Comparison of ENCODE assay signal across 11 cellular contexts in genomic region chr2:132416996-132417395, GRCh38. TPM values are rescaled to one million over a fixed set of nuclear protein-coding genes. Genes with fewer than 3 reads are reported as not detected.
DNase-seq lines count a peak whose midpoint lies in the region; ATAC-seq and TF ChIP-seq lines count a peak whose summit lies in the region.
"Had no signal": no experiment of that assay in that cellular context is flagged by ENCODE, and none has a peak within 500 bp of the region (broad histone marks: within the 10 kb centered on the region; RNA-seq: fewer than 3 reads in every experiment).

No MANE protein-coding gene starts in this region.

- no peaks in the 10 kb centered on the region for H3K9me3 ChIP-seq in hepatocyte (ENCODE audit: low read depth)
- H3K9me3 ChIP-seq in skeletal muscle satellite cell (replicated peaks; ENCODE audit: low read length) = no peaks in the 10 kb centered on the region

- TF ChIP-seq CTCF in WTC11 (IDR thresholded peaks at IDR 0.05) (no peak), hepatocyte (IDR thresholded peaks at IDR 0.05; ENCODE audit: poor library complexity) (no peak)

- H3K9ac ChIP-seq in skeletal muscle satellite cell (ENCODE audit: low read depth, low read length) = peak overlapping the region; percentile 47

- no peaks in the 10 kb centered on the region for H3K9me2 ChIP-seq in hepatocyte (replicated peaks; ENCODE audit: insufficient read depth)

- H3K36me3 ChIP-seq in H7 (replicated peaks; ENCODE audit: control insufficient read depth, insufficient read depth, low read length) (no peaks in the 10 kb centered on the region), hepatocyte (replicated peaks; ENCODE audit: insufficient read depth, low read depth) (no peaks in the 10 kb centered on the region), skeletal muscle satellite cell (ENCODE audit: insufficient read depth, low read length) (no peaks in the 10 kb centered on the region)

- no peaks in the 10 kb centered on the region for H3K36me3 Mint-ChIP-seq in WTC11

- peaks cover 24% of the 10 kb centered on the region for H3K4me1 ChIP-seq in hepatocyte (ENCODE audit: insufficient read depth)
- H3K4me1 ChIP-seq in skeletal muscle satellite cell (ENCODE audit: control insufficient read depth, insufficient read depth, low read length) = peaks cover 34% of the 10 kb centered on the region

- peaks cover 43% of the 10 kb centered on the region for H3K4me1 Mint-ChIP-seq in WTC11

- H4K20me1 ChIP-seq in hepatocyte (ENCODE audit: insufficient read depth, poor library complexity, severe bottlenecking) = no peaks in the 10 kb centered on the region

- peaks cover 49% of the 10 kb centered on the region for H3K79me2 ChIP-seq in hepatocyte

- H3K27ac Mint-ChIP-seq in WTC11 = no peak overlapping the region

- H3K27ac ChIP-seq in hepatocyte = peak overlapping the region; percentile 91

- H3K4me3 ChIP-seq in H7 (ENCODE audit: insufficient read depth, low read depth, low read length) (peak overlapping the region; percentile 52), hepatocyte (peak overlapping the region; percentile 19), skeletal muscle satellite cell (ENCODE audit: low read length) (peak overlapping the region; percentile 56)

- CTCF ChIA-PET in WTC11 (lab: Charles Lee) = no interaction called here

- DNase-seq in H7 (no peak), WTC11 (ENCODE audit: low spot score) (no peak), hepatocyte (ENCODE audit: low spot score) (no peak), NCI-H1417 treated with DMSO at 0.1 percent for 48 hours (lab: John Stamatoyannopoulos, UW) (no peak)
- DNase-seq: activated T-cell treated with anti-CD3 and anti-CD28 coated beads, Interleukin-2, amount 50 U/mL, for 48 hours; stimulated activated CD4-positive, alpha-beta T cell treated with anti-CD3 and anti-CD28 coated beads, Interleukin-2, amount 100 ng/mL, for 48 hours had no signal

- H3K27me3 ChIP-seq in H7 (ENCODE audit: control insufficient read depth, insufficient read depth, low read length) (peaks cover 46% of the 10 kb centered on the region), hepatocyte (no peaks in the 10 kb centered on the region), skeletal muscle satellite cell (ENCODE audit: control insufficient read depth, insufficient read depth, low read length) (no peaks in the 10 kb centered on the region)

- H3K4me3 Mint-ChIP-seq in WTC11 = peak overlapping the region; percentile 72

- ATAC-seq in WTC11 (no peak), GM18861 (IDR thresholded peaks at IDR 0.05; ENCODE audit: unreplicated experiment) (no peak), HG03159 (IDR thresholded peaks at IDR 0.05; ENCODE audit: unreplicated experiment) (no peak), HG03354 (IDR thresholded peaks at IDR 0.05; ENCODE audit: poor library complexity, severe bottlenecking, unreplicated experiment) (no peak)

- no peaks in the 10 kb centered on the region for H3K9me3 Mint-ChIP-seq in WTC11

- peaks cover 86% of the 10 kb centered on the region for H3K27me3 Mint-ChIP-seq in WTC11 (ENCODE audit: low read depth)

- H3K4me2 ChIP-seq in hepatocyte (peak overlapping the region; percentile 95), skeletal muscle satellite cell (ENCODE audit: low read length) (peak overlapping the region; percentile 80)

- peak overlapping the region; percentile 47 for H2AFZ ChIP-seq in hepatocyte

- POLR2A ChIA-PET in WTC11 (lab: Charles Lee) = interaction anchor here (1.7 kb wide), 1 partner anchor 64 kb away, joined by 6 read pairs; no protein-coding TSS in a partner anchor

- 88% methylated on average over 9 of the region's 9 CpGs for WGBS in hepatocyte (ENCODE audit: low lambda C conversion rate, missing lambda C conversion rate)

TF ChIP-seq in WTC11, 78 proteins besides CTCF, POLR2A, EP300 and RAD21:
- TF ChIP-seq TP53 (CRISPR knock-in tag; IDR thresholded peaks at IDR 0.05) (no peak), ETV6 (CRISPR knock-in tag; IDR thresholded peaks at IDR 0.05) (no peak), ZNF416 (CRISPR knock-in tag; IDR thresholded peaks at IDR 0.05) (no peak), CDX4 (CRISPR knock-in tag; IDR thresholded peaks at IDR 0.05; ENCODE audit: borderline replicate concordance) (no peak), PRRX2 (CRISPR knock-in tag; IDR thresholded peaks at IDR 0.05) (no peak), FOXK1 (CRISPR knock-in tag; IDR thresholded peaks at IDR 0.05) (no peak), NFATC4 (CRISPR knock-in tag; IDR thresholded peaks at IDR 0.05) (no peak), ZNF219 (CRISPR knock-in tag; IDR thresholded peaks at IDR 0.05; ENCODE audit: borderline replicate concordance) (no peak)

RNA-seq across cellular contexts. Expression of gene GPR39, which starts 0.4 kb away (rescaled TPM):
- total RNA-seq in H7 (2014; rRNA removed; shearing (Covaris generic)) = 0.85 and 6.2 TPM in 2 replicates
- total RNA-seq in WTC11 (2021) (0.74 to 1.2 TPM (median 0.85 TPM) in 3 replicates), hepatocyte (14.5 and 23.3 TPM in 2 replicates)
- 8.2 and 11.1 TPM in 2 replicates for polyA plus RNA-seq in hepatocyte
- total RNA-seq in skeletal muscle satellite cell (2012; rRNA removed) = 9.6 and 10.0 TPM in 2 replicates
- total RNA-seq: T-helper 2 cell treated with Interferon-gamma antibody and Interleukin-4, amounts not matched to agents 100 ng/mL and 5 ng/mL, for 36 hours had no signal
